9 cellular contexts compared by ENCODE assay signal in the genomic region with DNA sequence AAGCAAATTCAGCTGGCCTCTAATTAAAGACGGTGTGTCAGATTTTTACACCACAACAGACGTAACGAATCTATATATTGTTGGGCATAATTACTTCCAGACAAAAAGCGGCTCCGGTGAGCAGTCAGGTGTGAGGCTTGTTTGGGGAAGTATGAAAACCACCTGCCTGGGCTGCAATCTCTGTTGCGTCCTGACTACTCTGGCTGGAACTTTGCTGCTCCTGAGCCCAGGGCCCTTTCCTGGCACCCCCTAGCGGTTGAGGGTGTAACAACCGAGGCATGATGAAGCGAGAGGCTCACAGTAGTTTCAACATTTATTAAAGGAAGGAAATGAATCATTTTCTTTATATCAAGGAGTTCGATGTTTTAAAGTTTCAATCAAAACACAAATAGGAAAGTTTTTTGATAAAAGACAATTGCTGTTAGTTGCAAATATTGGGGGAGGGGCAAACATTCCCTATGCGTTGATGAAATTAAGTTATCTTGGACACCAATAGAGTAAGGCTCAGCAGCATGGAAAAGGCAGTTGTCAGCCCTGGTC. TPM values are rescaled to one million over a fixed set of nuclear protein-coding genes. Genes with fewer than 3 reads are reported as not detected.
A peak's percentile ranks its signal among the peaks of the same experiment; 100 is the strongest.
DNase-seq lines count a peak whose midpoint lies in the region; ATAC-seq and TF ChIP-seq lines count a peak whose summit lies in the region.
"Had no signal": no experiment of that assay in that cellular context is flagged by ENCODE, and none has a peak within 500 bp of the region (broad histone marks: within the 10 kb centered on the region; RNA-seq: fewer than 3 reads in every experiment).

No MANE protein-coding gene starts in this region.

- H3K4me1 ChIP-seq in left ventricle myocardium inferior: peaks cover 28% of the 10 kb centered on the region
- peaks cover 44% of the 10 kb centered on the region for H3K4me1 ChIP-seq in smooth muscle cell (ENCODE audit: low read depth)

- ATAC-seq in GM19324 (IDR thresholded peaks at IDR 0.05; ENCODE audit: low FRiP score, unreplicated experiment): peak; percentile 84
- ATAC-seq in HG03280 (IDR thresholded peaks at IDR 0.05; ENCODE audit: unreplicated experiment): peak; percentile 97

- H3K4me2 ChIP-seq in smooth muscle cell: peak overlapping the region; percentile 58

- no peaks in the 10 kb centered on the region for H3K9me3 ChIP-seq in left ventricle myocardium inferior (replicated peaks)
- H3K9me3 ChIP-seq in smooth muscle cell (replicated peaks; ENCODE audit: low read depth): no peaks in the 10 kb centered on the region

- DNase-seq in CMK (ENCODE audit: low read depth) (peak; percentile 12), SIG-M5 treated with dmso at 0.1 percent for 504 hours (lab: John Stamatoyannopoulos, UW; ENCODE audit: unreplicated experiment) (peak; percentile 66), left ventricle myocardium inferior (peak; percentile 38), smooth muscle cell (lab: John Stamatoyannopoulos, UW; ENCODE audit: unreplicated experiment) (no peak), RWPE1 (ENCODE audit: low spot score) (no peak)
- DNase-seq in activated gamma-delta T cell treated with anti-CD3 and anti-CD28 coated beads, Interleukin-2, amount 50 U/mL, for 16 hours (ENCODE audit: low read depth): peak; percentile 54

- H3K36me3 ChIP-seq in left ventricle myocardium inferior (no peaks in the 10 kb centered on the region), smooth muscle cell (ENCODE audit: low read depth) (no peaks in the 10 kb centered on the region)

- H3K9ac ChIP-seq in smooth muscle cell (ENCODE audit: low read depth): peak overlapping the region; percentile 75

- no peak overlapping the region for H3K27ac ChIP-seq in left ventricle myocardium inferior (replicated peaks)
- peak overlapping the region; percentile 99 for H3K27ac ChIP-seq in smooth muscle cell (ENCODE audit: low read depth)
- no peak overlapping the region for H3K27ac ChIP-seq in RWPE1

- no peak overlapping the region for H2AFZ ChIP-seq in smooth muscle cell (ENCODE audit: low read depth)

- H3K27me3 ChIP-seq in left ventricle myocardium inferior (ENCODE audit: low read depth): no peaks in the 10 kb centered on the region
- no peaks in the 10 kb centered on the region for H3K27me3 ChIP-seq in smooth muscle cell (ENCODE audit: low read depth)

- H3K4me3 ChIP-seq in left ventricle myocardium inferior (no peak overlapping the region), smooth muscle cell (no peak overlapping the region)

- TF ChIP-seq CTCF in left ventricle myocardium inferior (IDR thresholded peaks at IDR 0.05; ENCODE audit: borderline replicate concordance): peak; percentile 65
- peak; percentile 78 for TF ChIP-seq CTCF in smooth muscle cell (IDR thresholded peaks at IDR 0.05; ENCODE audit: borderline replicate concordance, insufficient read depth, poor library complexity, severe bottlenecking)
- no peak; the same call in 1 of the 2 replicates for TF ChIP-seq CTCF in RWPE1 (conservative IDR thresholded peaks at IDR 0.05; ENCODE audit: low read depth)

- CTCF ChIA-PET in RWPE1 (lab: Yijun Ruan, JAX): no interaction called here

- H3F3A ChIP-seq in smooth muscle cell (ENCODE audit: low read depth): peaks cover 44% of the 10 kb centered on the region

- WGBS in smooth muscle cell (ENCODE audit: low lambda C conversion rate): 40% methylated on average over 11 of the region's 11 CpGs

- intact Hi-C loops in left ventricle myocardium inferior (cut with micrococcal nuclease): no loop called here

- POLR2A ChIA-PET in RWPE1 (lab: Yijun Ruan, JAX; ENCODE audit: low non-redundant PET): no interaction called here

- H4K20me1 ChIP-seq in smooth muscle cell (ENCODE audit: low read depth): no peaks in the 10 kb centered on the region

- no peaks in the 10 kb centered on the region for H3K79me2 ChIP-seq in smooth muscle cell (ENCODE audit: low read depth)

RNA-seq across cellular contexts. Expression of gene ITGB6, which starts 10.6 kb away (rescaled TPM):
- total RNA-seq in left ventricle myocardium inferior: 0.99 TPM
- total RNA-seq in smooth muscle cell: 175 and 181 TPM in 2 replicates
- polyA plus RNA-seq in smooth muscle cell: 15.2 and 85.3 TPM in 2 replicates
- total RNA-seq: activated CD8-positive, alpha-beta memory T cell treated with anti-CD3 and anti-CD28 coated beads for 36 hours had no signal

Comparison
In these comparisons a context has a peak if more than half of its experiments do, and no peak if none do; other contexts are left out.
1. DNase-seq: peak in CMK (single experiment), SIG-M5 treated with dmso at 0.1 percent for 504 hours (single experiment), activated gamma-delta T cell treated with anti-CD3 and anti-CD28 coated beads, Interleukin-2, amount 50 U/mL, for 16 hours (single experiment) and left ventricle myocardium inferior (single experiment); none in smooth muscle cell (single experiment) and RWPE1 (single experiment).
2. RNA of gene ITGB6, which starts 10.6 kb away (total RNA-seq): 175 to 181 TPM in smooth muscle cell; 0.99 TPM in left ventricle myocardium inferior (single experiment); every median in the first group is over 10 times any median in the second.